ENCODE assay signal across 14 cellular contexts in genomic region chr11:92180664-92181251, GRCh38. TPM values are rescaled to one million over a fixed set of nuclear protein-coding genes. Genes with fewer than 3 reads are reported as not detected.
A peak's percentile ranks its signal among the peaks of the same experiment; 100 is the strongest.
DNase-seq lines count a peak whose midpoint lies in the region; ATAC-seq and TF ChIP-seq lines count a peak whose summit lies in the region.
"Had no signal": no experiment of that assay in that cellular context is flagged by ENCODE, and none has a peak within 500 bp of the region (broad histone marks: within the 10 kb centered on the region; RNA-seq: fewer than 3 reads in every experiment).

No MANE protein-coding gene starts in this region.

- intact Hi-C loops in posterior vena cava (cut with DNase I): no loop called here

- ATAC-seq in HG03457 (IDR thresholded peaks at IDR 0.05; ENCODE audit: unreplicated experiment): no peak
- ATAC-seq in GM21381 (IDR thresholded peaks at IDR 0.05; ENCODE audit: unreplicated experiment): no peak

- no peaks in the 10 kb centered on the region for H3K9me3 ChIP-seq in HAP-1
- H3K9me3 ChIP-seq: right lobe of liver had no signal

- peak; percentile 79 for DNase-seq in GM03348 (ENCODE audit: low spot score)
- DNase-seq in astrocyte of the cerebellum (ENCODE audit: low read depth): peak; percentile 50
- peak; percentile 5 for DNase-seq in hepatic stellate cell (ENCODE audit: low spot score)
- DNase-seq in posterior vena cava (ENCODE audit: low spot score): peak; percentile 79
- no peak for DNase-seq in NCI-H2227 treated with DMSO at 0.1 percent for 48 hours (lab: John Stamatoyannopoulos, UW)
- DNase-seq in HAP-1 (ENCODE audit: low spot score in 2 of 2): no peak
- DNase-seq: activated CD4-positive, CD25-positive, alpha-beta regulatory T cell treated with anti-CD3 and anti-CD28 coated beads, Interleukin-2, amount 50 U/mL, for 72 hours; activated T-cell treated with anti-CD3 and anti-CD28 coated beads, Interleukin-2, amount 50 U/mL, for 1 hour; CD4-positive, CD25-positive, alpha-beta regulatory T cell; MM.1S; NCI-H2171 treated with DMSO at 0.1 percent for 48 hours; right lobe of liver had no signal

- no peak for TF ChIP-seq CTCF in astrocyte of the cerebellum (IDR thresholded peaks at IDR 0.05; ENCODE audit: low read depth, low read length, missing control alignments)

- no peaks in the 10 kb centered on the region for H3K27me3 ChIP-seq in HAP-1 (ENCODE audit: low read depth)
- H3K27me3 ChIP-seq: right lobe of liver had no signal

- no peaks in the 10 kb centered on the region for H3K36me3 ChIP-seq in HAP-1 (replicated peaks)
- H3K36me3 ChIP-seq: right lobe of liver had no signal

- H3K4me3 ChIP-seq in astrocyte of the cerebellum (ENCODE audit: low read depth, low read length): no peak overlapping the region
- no peak overlapping the region for H3K4me3 ChIP-seq in HAP-1
- H3K4me3 ChIP-seq: right lobe of liver had no signal

- in situ Hi-C loops in astrocyte of the cerebellum (cut with HindIII; ENCODE audit: low sequenced_read_pairs): no loop called here
- in situ Hi-C loops in HAP-1 (cut with MboI; ENCODE audit: low sequenced_read_pairs): no loop called here

- H3K4me1 ChIP-seq in HAP-1: no peaks in the 10 kb centered on the region
- H3K4me1 ChIP-seq: right lobe of liver had no signal

RNA-seq across cellular contexts. Expression of gene FAT3, which starts 43.9 kb away (rescaled TPM):
- 10 to 100 TPM; 38.6 to 40.5 TPM for total RNA-seq in posterior vena cava
- total RNA-seq: CD4-positive, CD25-positive, alpha-beta regulatory T cell had no signal

Comparison
In these comparisons a context has a peak if more than half of its experiments do, and no peak if none do; other contexts are left out.
1. DNase-seq: peak in GM03348 (single experiment), astrocyte of the cerebellum (single experiment), hepatic stellate cell (single experiment) and posterior vena cava (single experiment); none in NCI-H2227 treated with DMSO at 0.1 percent for 48 hours (single experiment) and HAP-1 (0 of 2).